Comparison of ENCODE assay signal across 19 cellular contexts in the genomic region with DNA sequence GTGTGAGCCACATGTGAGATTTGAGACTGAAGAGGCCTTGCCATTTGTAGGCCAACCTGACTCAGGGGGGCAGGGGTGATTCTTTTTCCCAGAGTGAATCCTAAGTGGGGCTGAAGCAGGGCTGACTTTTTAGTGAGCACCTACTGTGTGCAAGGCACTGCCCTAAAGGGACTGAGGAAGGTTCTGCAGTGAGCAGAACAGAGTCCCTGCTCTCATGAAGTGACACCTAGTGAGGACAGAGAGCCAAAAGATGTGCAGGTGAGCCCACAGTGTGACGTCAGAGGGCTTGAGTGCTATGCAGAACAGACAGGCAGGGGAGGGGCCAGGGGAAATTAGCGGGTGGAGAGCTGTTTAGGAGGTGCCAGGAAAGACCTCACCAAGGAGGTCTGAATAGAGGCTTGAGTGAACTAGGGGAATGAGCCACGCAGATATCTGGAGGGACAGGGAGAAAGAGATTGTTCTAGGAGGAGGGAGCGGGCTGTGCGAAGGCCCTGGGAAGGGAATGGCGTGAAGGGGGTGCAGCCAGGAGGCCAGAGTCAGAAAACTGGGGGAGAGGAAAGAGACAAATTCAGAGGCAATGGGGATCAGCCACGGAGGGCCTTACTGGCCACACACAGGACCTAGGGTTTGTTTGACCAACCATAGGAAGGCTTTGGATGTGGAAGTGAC. TPM values are rescaled to one million over a fixed set of nuclear protein-coding genes. Genes with fewer than 3 reads are reported as not detected.
A peak's percentile ranks its signal among the peaks of the same experiment; 100 is the strongest.
DNase-seq lines count a peak whose midpoint lies in the region; ATAC-seq and TF ChIP-seq lines count a peak whose summit lies in the region.
"Had no signal": no experiment of that assay in that cellular context is flagged by ENCODE, and none has a peak within 500 bp of the region (broad histone marks: within the 10 kb centered on the region; RNA-seq: fewer than 3 reads in every experiment).

No MANE protein-coding gene starts in this region.

- no peak for ATAC-seq in naive thymus-derived CD4-positive, alpha-beta T cell
- ATAC-seq in HG02759 (IDR thresholded peaks at IDR 0.05; ENCODE audit: unreplicated experiment) = no peak
- ATAC-seq: heart right ventricle, WTC11 had no signal

- H3K4me1 ChIP-seq in DOHH2 (ENCODE audit: control insufficient read depth, low read length) = peaks cover 44% of the 10 kb centered on the region
- peaks cover 10 to 20% of the 10 kb centered on the region in 2 donors for H3K4me1 ChIP-seq in naive thymus-derived CD4-positive, alpha-beta T cell (ENCODE audit: control insufficient read depth in 2 of 2, insufficient read depth in 2 of 2, low read length in 2 of 2)
- H3K4me1 ChIP-seq: suprapubic skin had no signal

- no peak overlapping the region for H3K27ac ChIP-seq in DOHH2 (ENCODE audit: low read depth, low read length)
- no peak overlapping the region for H3K27ac ChIP-seq in naive thymus-derived CD4-positive, alpha-beta T cell (ENCODE audit: low read depth, low read length)
- H3K27ac ChIP-seq: BLaER1, suprapubic skin had no signal

- H3K4me1 Mint-ChIP-seq in naive thymus-derived CD4-positive, alpha-beta T cell = peaks cover 31 to 53% (median 45%) of the 10 kb centered on the region in 7 donors
- no peaks in the 10 kb centered on the region for H3K4me1 Mint-ChIP-seq in MCF 10A (ENCODE audit: insufficient read depth, unreplicated experiment)
- H3K4me1 Mint-ChIP-seq: WTC11 had no signal

- H3K79me2 ChIP-seq in DOHH2 (ENCODE audit: control insufficient read depth, low read length) = no peaks in the 10 kb centered on the region

- no peaks in the 10 kb centered on the region for H3K36me3 ChIP-seq in DOHH2 (ENCODE audit: control insufficient read depth, low read length)
- no peaks in the 10 kb centered on the region for H3K36me3 ChIP-seq in naive thymus-derived CD4-positive, alpha-beta T cell (ENCODE audit: control insufficient read depth in 2 of 3, insufficient read depth in 3 of 3, low read length in 3 of 3)
- H3K36me3 ChIP-seq in MG63 = no peaks in the 10 kb centered on the region
- H3K36me3 ChIP-seq: BLaER1, heart right ventricle, suprapubic skin had no signal

- H3K4me3 Mint-ChIP-seq in naive thymus-derived CD4-positive, alpha-beta T cell = no peak overlapping the region
- no peak overlapping the region for H3K4me3 Mint-ChIP-seq in MCF 10A (ENCODE audit: unreplicated experiment)
- H3K4me3 Mint-ChIP-seq: WTC11 had no signal

- peaks cover 0 to 22% (median 5%) of the 10 kb centered on the region in 11 donors for H3K9me3 Mint-ChIP-seq in naive thymus-derived CD4-positive, alpha-beta T cell
- H3K9me3 Mint-ChIP-seq in MCF 10A (ENCODE audit: unreplicated experiment) = peaks cover 9% of the 10 kb centered on the region

- peak overlapping the region in 6 of 9 donors; percentile 2 to 46 (median 8) for H3K27ac Mint-ChIP-seq in naive thymus-derived CD4-positive, alpha-beta T cell
- H3K27ac Mint-ChIP-seq in MCF 10A (ENCODE audit: low read depth, unreplicated experiment) = no peak overlapping the region
- H3K27ac Mint-ChIP-seq: WTC11 had no signal

- H3K36me3 Mint-ChIP-seq in naive thymus-derived CD4-positive, alpha-beta T cell = peaks cover 0 to 36% (median 4%) of the 10 kb centered on the region in 5 donors
- no peaks in the 10 kb centered on the region for H3K36me3 Mint-ChIP-seq in MCF 10A (ENCODE audit: insufficient read depth, unreplicated experiment)
- H3K36me3 Mint-ChIP-seq: WTC11 had no signal

- peaks cover 10% of the 10 kb centered on the region for H3F3A ChIP-seq in DOHH2 (ENCODE audit: control insufficient read depth, insufficient read depth)

- H3K27me3 ChIP-seq in DOHH2 (ENCODE audit: control insufficient read depth, low read length) (peaks cover 3% of the 10 kb centered on the region; the same call in 1 of the 2 replicates), MG63 (no peaks in the 10 kb centered on the region)
- no peaks in the 10 kb centered on the region for H3K27me3 ChIP-seq in naive thymus-derived CD4-positive, alpha-beta T cell (ENCODE audit: control insufficient read depth in 2 of 2, insufficient read depth in 2 of 2, low read length in 2 of 2)
- H3K27me3 ChIP-seq: BLaER1, suprapubic skin had no signal

- peak; percentile 55 for DNase-seq in NCI-H2029 (lab: John Stamatoyannopoulos, UW)
- DNase-seq in NCI-H2029 treated with DMSO at 0.1 percent for 48 hours (lab: John Stamatoyannopoulos, UW) = no peak
- DNase-seq in activated CD8-positive, alpha-beta memory T cell treated with anti-CD3 and anti-CD28 coated beads, Interleukin-2, amount 50 U/mL, for 48 hours = peak; percentile 46
- no peak for DNase-seq in naive thymus-derived CD4-positive, alpha-beta T cell
- DNase-seq in MG63 = no peak
- DNase-seq in MCF 10A (ENCODE audit: unreplicated experiment) = no peak
- DNase-seq: 8988T; activated naive CD4-positive, alpha-beta T cell; heart right ventricle; NCI-H1436 treated with DMSO at 0.1 percent for 48 hours; Right ventricle myocardium superior; stimulated activated CD4-positive, alpha-beta T cell treated with anti-CD3 and anti-CD28 coated beads, Interleukin-4, amount 100 ng/mL, for 1 hour had no signal

- H3K9me3 ChIP-seq in DOHH2 (ENCODE audit: control insufficient read depth, insufficient read depth, low read length) = peaks cover 13% of the 10 kb centered on the region
- peaks cover 0 to 6% (median 0%) of the 10 kb centered on the region in 3 experiments for H3K9me3 ChIP-seq in naive thymus-derived CD4-positive, alpha-beta T cell (ENCODE audit: control insufficient read depth in 2 of 3, low read length in 3 of 3)
- peaks cover 7% of the 10 kb centered on the region; the same call in 1 of the 2 replicates for H3K9me3 ChIP-seq in MG63
- H3K9me3 ChIP-seq: suprapubic skin had no signal

- H3K4me3 ChIP-seq in DOHH2 (ENCODE audit: low read length) = no peak overlapping the region
- H3K4me3 ChIP-seq in naive thymus-derived CD4-positive, alpha-beta T cell (ENCODE audit: low read length) = no peak overlapping the region
- no peak overlapping the region for H3K4me3 ChIP-seq in MG63
- H3K4me3 ChIP-seq: BLaER1, heart right ventricle, lung, skin epidermis, suprapubic skin had no signal

- BruUV-seq in MCF 10A (replicated peaks; lab: Mats Ljungman, UMichigan) = no TSS peak

- no peaks in the 10 kb centered on the region for H3K9me2 ChIP-seq in DOHH2 (replicated peaks; ENCODE audit: control insufficient read depth, low read length)

- POLR2A ChIA-PET in naive thymus-derived CD4-positive, alpha-beta T cell (lab: Charles Lee) = interaction anchor here (1.3 kb wide), 1 partner anchor 10 kb away, joined by 5 read pairs; no protein-coding TSS in a partner anchor
- POLR2A ChIA-PET in MCF 10A (lab: Yijun Ruan, JAX) = no interaction called here

- no peaks in the 10 kb centered on the region for H4K20me1 ChIP-seq in DOHH2 (ENCODE audit: control insufficient read depth, insufficient read depth, low read depth, low read length)
- H4K20me1 ChIP-seq: BLaER1 had no signal

- H3K27me3 Mint-ChIP-seq in naive thymus-derived CD4-positive, alpha-beta T cell = no peaks in the 10 kb centered on the region
- H3K27me3 Mint-ChIP-seq in MCF 10A (ENCODE audit: insufficient read depth, unreplicated experiment) = no peaks in the 10 kb centered on the region

- CTCF ChIA-PET in naive thymus-derived CD4-positive, alpha-beta T cell (lab: Charles Lee) = interaction anchor here (1.3 kb wide), 1 partner anchor 9 kb away, joined by 4 read pairs; no protein-coding TSS in a partner anchor
- CTCF ChIA-PET in MCF 10A (lab: Yijun Ruan, JAX) = interaction anchor here (0.7 to 1.1 kb wide), 2 partner anchors 148 to 173 kb away, joined by 3 read pairs; no protein-coding TSS in a partner anchor

- intact Hi-C loops in naive thymus-derived CD4-positive, alpha-beta T cell (cut with micrococcal nuclease) = no loop called here
- intact Hi-C loops in MCF 10A (cut with micrococcal nuclease) = no loop called here

- H3K4me2 ChIP-seq in DOHH2 (ENCODE audit: low read length) = peak overlapping the region; percentile 4; the same call in 1 of the 2 replicates
- H3K4me2 ChIP-seq: BLaER1 had no signal

- TF ChIP-seq CTCF in DOHH2 (IDR thresholded peaks at IDR 0.05; ENCODE audit: low read depth, low read length, poor library complexity, severe bottlenecking) = no peak
- TF ChIP-seq CTCF in MCF 10A (IDR thresholded peaks at IDR 0.05; ENCODE audit: unreplicated experiment) = no peak

RNA-seq across cellular contexts. Expression of gene IL21R, which starts 19.7 kb away (rescaled TPM):
- 10 to 100 TPM; 24.6 to 40.9 (median 31.4) TPM for total RNA-seq in naive thymus-derived CD4-positive, alpha-beta T cell
- polyA plus RNA-seq in naive thymus-derived CD4-positive, alpha-beta T cell = 10 to 100 TPM; 37.1 to 52.1 TPM
- 0.33 and 0.44 TPM in 2 replicates for total RNA-seq in MG63 (2014; rRNA removed; shearing (Covaris generic); ENCODE audit: low replicate concordance)
- 0.15 and 0.21 TPM in 2 replicates for total RNA-seq in MCF 10A (2022)

Comparison
In these comparisons a context has a peak if more than half of its experiments do, and no peak if none do; other contexts are left out.
1. DNase-seq: peak in NCI-H2029 (single experiment) and activated CD8-positive, alpha-beta memory T cell treated with anti-CD3 and anti-CD28 coated beads, Interleukin-2, amount 50 U/mL, for 48 hours (single experiment); none in NCI-H2029 treated with DMSO at 0.1 percent for 48 hours (single experiment), naive thymus-derived CD4-positive, alpha-beta T cell (0 of 9), MG63 (single experiment) and MCF 10A (single experiment).
2. RNA of gene IL21R, which starts 19.7 kb away (total RNA-seq): 24.6 to 40.9 TPM in naive thymus-derived CD4-positive, alpha-beta T cell; 0.33 to 0.44 TPM in MG63 and 0.15 to 0.21 TPM in MCF 10A; every median in the first group is over 10 times any median in the second.